20 cellular contexts compared by ENCODE assay signal in the genomic region with DNA sequence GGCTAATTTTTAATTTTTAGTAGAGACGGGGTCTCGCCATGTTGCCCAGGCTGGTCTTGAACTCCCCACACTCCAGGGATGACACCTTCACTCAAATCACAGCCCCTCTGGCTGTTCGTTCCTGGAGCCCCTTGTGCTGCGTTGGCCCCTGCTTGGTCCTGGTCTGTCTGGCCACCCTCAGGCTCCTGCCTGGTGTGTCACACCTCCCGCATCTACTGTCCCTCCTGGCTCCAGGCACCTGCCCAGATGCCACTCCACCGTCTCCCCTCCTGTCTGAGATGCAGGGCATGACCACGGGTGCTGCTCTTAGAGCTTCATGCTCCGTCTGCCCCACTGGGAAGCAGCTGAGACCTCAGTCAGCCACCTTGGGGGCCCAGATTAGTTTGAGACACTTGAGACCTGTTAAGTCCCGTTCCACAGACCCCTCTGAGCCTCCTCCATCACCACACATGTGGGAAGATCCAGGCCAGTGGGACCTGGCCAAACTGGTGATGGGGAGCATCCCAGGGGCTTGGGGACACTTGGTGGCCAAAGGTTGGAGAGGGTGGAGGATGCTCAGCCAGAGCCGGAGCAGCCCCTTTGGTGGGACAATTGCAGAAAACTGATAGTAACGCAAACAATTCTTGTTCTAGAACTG. TPM values are rescaled to one million over a fixed set of nuclear protein-coding genes. Genes with fewer than 3 reads are reported as not detected.
"Had no signal": no experiment of that assay in that cellular context is flagged by ENCODE, and none has a peak within 500 bp of the region (broad histone marks: within the 10 kb centered on the region; RNA-seq: fewer than 3 reads in every experiment).

No MANE protein-coding gene starts in this region.

- H3K27ac ChIP-seq: prostate gland, thyroid gland had no signal

- H3K4me3 ChIP-seq: prostate gland, thyroid gland had no signal

- H3K9me3 Mint-ChIP-seq: activated naive CD8-positive, alpha-beta T cell treated with anti-CD3 and anti-CD28 coated beads, Interleukin-2, amount 10 ng/mL, durations not matched to agents 7 days and 5 days; dendritic cell treated with granulocyte-macrophage colony-stimulating factor and Interleukin-4, amounts not matched to agents 40 ng/mL and 50 ng/mL, for 4 days; effector memory CD8-positive, alpha-beta T cell; immature natural killer cell; naive thymus-derived CD8-positive, alpha-beta T cell had no signal

- ATAC-seq: effector memory CD8-positive, alpha-beta T cell; naive thymus-derived CD8-positive, alpha-beta T cell had no signal

- H3K4me1 Mint-ChIP-seq: activated naive CD8-positive, alpha-beta T cell treated with anti-CD3 and anti-CD28 coated beads, Interleukin-2, amount 10 ng/mL, durations not matched to agents 7 days and 5 days; immature natural killer cell; memory B cell had no signal

- H3K9me3 ChIP-seq: prostate gland, thyroid gland had no signal

- H3K36me3 ChIP-seq: prostate gland, thyroid gland had no signal

- H3K4me1 ChIP-seq: prostate gland, thyroid gland had no signal

- DNase-seq: activated naive CD8-positive, alpha-beta T cell treated with anti-CD3 and anti-CD28 coated beads, Interleukin-2, amount 10 ng/mL, durations not matched to agents 7 days and 5 days; activated T-cell treated with anti-CD3 and anti-CD28 coated beads, Interleukin-2, amount 50 U/mL, for 1 hour; anterior cingulate cortex; cerebellar nuclear complex; effector memory CD8-positive, alpha-beta T cell; foreskin melanocyte; immature natural killer cell; nucleus accumbens; stimulated activated CD4-positive, alpha-beta T cell treated with anti-CD3 and anti-CD28 coated beads, Interleukin-12 subunit alpha, Interleukin-12 subunit beta, amount 100 ng/mL, for 4 hours; stimulated activated CD4-positive, alpha-beta T cell treated with anti-CD3 and anti-CD28 coated beads, Interleukin-2, amount 100 ng/mL, for 24 hours; T-helper 9 cell; thyroid gland had no signal

- H3K4me3 Mint-ChIP-seq: activated naive CD8-positive, alpha-beta T cell treated with anti-CD3 and anti-CD28 coated beads, Interleukin-2, amount 10 ng/mL, durations not matched to agents 7 days and 5 days; dendritic cell treated with granulocyte-macrophage colony-stimulating factor and Interleukin-4, amounts not matched to agents 40 ng/mL and 50 ng/mL, for 4 days; effector memory CD8-positive, alpha-beta T cell; immature natural killer cell; memory B cell; naive thymus-derived CD8-positive, alpha-beta T cell had no signal

- H3K27me3 ChIP-seq: thyroid gland had no signal

- H3K27ac Mint-ChIP-seq: activated naive CD8-positive, alpha-beta T cell treated with anti-CD3 and anti-CD28 coated beads, Interleukin-2, amount 10 ng/mL, durations not matched to agents 7 days and 5 days; dendritic cell treated with granulocyte-macrophage colony-stimulating factor and Interleukin-4, amounts not matched to agents 40 ng/mL and 50 ng/mL, for 4 days; effector memory CD8-positive, alpha-beta T cell; immature natural killer cell; memory B cell had no signal

- FAIRE-seq: urothelium cell line had no signal

RNA-seq across cellular contexts. Expression of gene NPBWR2, which starts 21.9 kb away (rescaled TPM):
- total RNA-seq: activated naive CD8-positive, alpha-beta T cell treated with anti-CD3 and anti-CD28 coated beads, Interleukin-2, amount 10 ng/mL, durations not matched to agents 7 days and 5 days; fibroblast of lung; mucosa of gallbladder; naive thymus-derived CD8-positive, alpha-beta T cell; prostate gland; SK-MEL-5; thyroid gland had no signal
- polyA plus RNA-seq: fibroblast of lung; immature natural killer cell; naive thymus-derived CD8-positive, alpha-beta T cell had no signal

RNA-seq across cellular contexts. Expression of gene MYT1, which starts 35.0 kb away (rescaled TPM):
- total RNA-seq: fibroblast of lung; naive thymus-derived CD8-positive, alpha-beta T cell had no signal
- polyA plus RNA-seq: fibroblast of lung; immature natural killer cell; naive thymus-derived CD8-positive, alpha-beta T cell had no signal

RNA-seq across cellular contexts. Expression of gene LKAAEAR1, which starts 45.1 kb away (rescaled TPM):
- total RNA-seq: fibroblast of lung; mucosa of gallbladder; naive thymus-derived CD8-positive, alpha-beta T cell had no signal
- polyA plus RNA-seq: fibroblast of lung, immature natural killer cell had no signal
